In the genomic region with DNA sequence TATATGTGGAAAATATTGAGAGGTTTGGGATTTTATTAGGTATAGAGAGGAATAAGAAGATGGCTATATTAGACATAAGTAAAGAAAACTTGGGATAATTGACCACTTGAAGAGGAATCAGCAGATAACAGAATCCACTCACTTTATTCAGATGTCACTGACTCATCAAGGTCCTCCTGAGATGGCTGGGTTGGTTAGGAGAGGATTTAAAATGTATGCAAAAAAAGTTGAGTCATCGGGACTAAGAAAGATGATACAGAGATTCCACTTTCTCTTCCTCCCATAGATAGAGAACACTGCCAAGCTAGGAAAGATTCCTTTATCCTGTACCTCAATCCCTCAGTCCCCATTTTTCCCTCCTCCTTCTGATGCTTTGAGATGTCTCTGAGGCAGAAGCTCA, we compare ENCODE assay signal across 25 cellular contexts. TPM values are rescaled to one million over a fixed set of nuclear protein-coding genes. Genes with fewer than 3 reads are reported as not detected.
DNase-seq lines count a peak whose midpoint lies in the region; ATAC-seq and TF ChIP-seq lines count a peak whose summit lies in the region.
"Had no signal": no experiment of that assay in that cellular context is flagged by ENCODE, and none has a peak within 500 bp of the region (broad histone marks: within the 10 kb centered on the region; RNA-seq: fewer than 3 reads in every experiment).

OR6A2 (minus strand) TSS at position 288 of the 400 bp plus-strand sequence. CDS start 3,981 bp downstream, outside the sequence.

- no peak for ATAC-seq in effector memory CD8-positive, alpha-beta T cell (replicated peaks)
- no peak for ATAC-seq in HG02798 (IDR thresholded peaks at IDR 0.05; ENCODE audit: poor library complexity, unreplicated experiment)
- ATAC-seq: A549, natural killer cell, upper lobe of right lung had no signal

- intact Hi-C loops in A673 (cut with micrococcal nuclease; ENCODE audit: unreplicated experiment) = no loop called here

- CTCF ChIA-PET in A673 (lab: Charles Lee) = no interaction called here

- no peak within 1 kb of the TSS for H3K4me3 ChIP-seq in A673 (ENCODE audit: low read depth, low read length, poor library complexity, severe bottlenecking)
- H3K4me3 ChIP-seq in foreskin fibroblast (ENCODE audit: low read depth in 1 of 2, low read length in 2 of 2) = no peak within 1 kb of the TSS
- H3K4me3 ChIP-seq: A549, sigmoid colon, upper lobe of right lung had no signal

- DNase-seq in A673 (ENCODE audit: low spot score) (peak; percentile 12), HCEC 1CT (peak; percentile 74), RPMI7951 (ENCODE audit: low read depth) (peak; percentile 70), foreskin fibroblast (peak; percentile 13 to 20), SKM-1 (lab: John Stamatoyannopoulos, UW; ENCODE audit: unreplicated experiment) (no peak), globus pallidus (ENCODE audit: low spot score) (no peak)
- no peak for DNase-seq in effector memory CD8-positive, alpha-beta T cell
- DNase-seq: activated CD4-positive, alpha-beta T cell treated with anti-CD3 and anti-CD28 coated beads, Interleukin-2, amount 50 U/mL, for 48 hours; activated effector memory CD4-positive, alpha-beta T cell treated with anti-CD3 and anti-CD28 coated beads, Interleukin-2, amount 50 U/mL, for 16 hours; BE2C; Calu3; natural killer cell; NCI-H1436; NCI-H524; sigmoid colon; SK-N-SH; stimulated activated CD8-positive, alpha-beta memory T cell treated with anti-CD3 and anti-CD28 coated beads, Interleukin-4, amount 100 ng/mL, for 48 hours; upper lobe of right lung; WERI-Rb-1 had no signal

- no TSS peak for BruUV-seq in A673 (replicated peaks; lab: Mats Ljungman, UMichigan)

- H3K36me3 ChIP-seq in A673 (ENCODE audit: insufficient read depth, low read length, poor library complexity, severe bottlenecking) = no peaks in the 10 kb centered on the region
- H3K36me3 ChIP-seq: BE2C, sigmoid colon, upper lobe of right lung, WERI-Rb-1 had no signal

- H3K36me3 Mint-ChIP-seq in effector memory CD8-positive, alpha-beta T cell (ENCODE audit: insufficient read depth) = no peaks in the 10 kb centered on the region
- H3K36me3 Mint-ChIP-seq: mesothelial cell of epicardium, natural killer cell had no signal

- H3K4me3 Mint-ChIP-seq in effector memory CD8-positive, alpha-beta T cell = no peak within 1 kb of the TSS
- H3K4me3 Mint-ChIP-seq: mesothelial cell of epicardium; natural killer cell; T-helper 2 cell treated with Interferon-gamma antibody and Interleukin-4, amounts not matched to agents 5 μg/mL and 100 μg/mL, for 36 hours had no signal

- no peak within 1 kb of the TSS for H3K27ac ChIP-seq in A673 (ENCODE audit: low read depth, low read length, poor library complexity, severe bottlenecking)
- H3K27ac ChIP-seq: A549, parathyroid adenoma, RWPE1, sigmoid colon, upper lobe of right lung, WERI-Rb-1 had no signal

- no peak within 1 kb of the TSS for H3K27ac Mint-ChIP-seq in effector memory CD8-positive, alpha-beta T cell
- H3K27ac Mint-ChIP-seq: mesothelial cell of epicardium; natural killer cell; T-helper 2 cell treated with Interferon-gamma antibody and Interleukin-4, amounts not matched to agents 5 μg/mL and 100 μg/mL, for 36 hours had no signal

- no peak for TF ChIP-seq CTCF in A673 (conservative IDR thresholded peaks at IDR 0.05; ENCODE audit: low read depth, low read length)
- TF ChIP-seq CTCF in foreskin fibroblast (IDR thresholded peaks at IDR 0.05; ENCODE audit: low read depth, low read length) = no peak

- H3K27me3 Mint-ChIP-seq in effector memory CD8-positive, alpha-beta T cell = peaks cover 12 to 16% of the 10 kb centered on the region in 2 donors

- POLR2A ChIA-PET in A673 (lab: Charles Lee; ENCODE audit: low non-redundant PET) = no interaction called here

- no peaks in the 10 kb centered on the region for H3K9me3 ChIP-seq in A673 (ENCODE audit: low read depth, low read length, poor library complexity, severe bottlenecking)
- H3K9me3 ChIP-seq: A549, BE2C, SK-N-SH, upper lobe of right lung had no signal

- no peaks in the 10 kb centered on the region for H3K27me3 ChIP-seq in A673 (replicated peaks; ENCODE audit: insufficient read depth, low read depth, low read length, poor library complexity)
- H3K27me3 ChIP-seq: BE2C, sigmoid colon, upper lobe of right lung had no signal

- no peaks in the 10 kb centered on the region for H3K4me1 ChIP-seq in A673 (ENCODE audit: insufficient read depth, low read length, poor library complexity, severe bottlenecking)
- H3K4me1 ChIP-seq: A549, BE2C, parathyroid adenoma, sigmoid colon, upper lobe of right lung had no signal

- peaks cover 6 to 12% of the 10 kb centered on the region in 2 donors for H3K9me3 Mint-ChIP-seq in effector memory CD8-positive, alpha-beta T cell
- H3K9me3 Mint-ChIP-seq: T-helper 2 cell treated with Interferon-gamma antibody and Interleukin-4, amounts not matched to agents 5 μg/mL and 100 μg/mL, for 36 hours had no signal

- no peaks in the 10 kb centered on the region for H3K4me1 Mint-ChIP-seq in effector memory CD8-positive, alpha-beta T cell (ENCODE audit: low read depth in 2 of 2)
- H3K4me1 Mint-ChIP-seq: mesothelial cell of epicardium, natural killer cell had no signal

RNA-seq across cellular contexts. Expression of gene OR6A2, which starts in this region (rescaled TPM):
- total RNA-seq in A673 (2021) = not detected in 2 replicates
- total RNA-seq in RPMI7951 (2014; rRNA removed; shearing (Covaris generic)) = 0.10 and 0.24 TPM in 2 replicates
- total RNA-seq: natural killer cell, upper lobe of right lung had no signal

Comparison
In these comparisons a context has a peak if more than half of its experiments do, and no peak if none do; other contexts are left out.
1. Peak in DNase-seq in A673; RNA of the gene not detected or under 1 TPM.
2. Peak in DNase-seq in RPMI7951; RNA of the gene not detected or under 1 TPM.
3. DNase-seq: peak in HCEC 1CT (single experiment) and foreskin fibroblast (2 of 2); none in effector memory CD8-positive, alpha-beta T cell (0 of 3), SKM-1 (single experiment) and globus pallidus (single experiment).